In the genomic region with DNA sequence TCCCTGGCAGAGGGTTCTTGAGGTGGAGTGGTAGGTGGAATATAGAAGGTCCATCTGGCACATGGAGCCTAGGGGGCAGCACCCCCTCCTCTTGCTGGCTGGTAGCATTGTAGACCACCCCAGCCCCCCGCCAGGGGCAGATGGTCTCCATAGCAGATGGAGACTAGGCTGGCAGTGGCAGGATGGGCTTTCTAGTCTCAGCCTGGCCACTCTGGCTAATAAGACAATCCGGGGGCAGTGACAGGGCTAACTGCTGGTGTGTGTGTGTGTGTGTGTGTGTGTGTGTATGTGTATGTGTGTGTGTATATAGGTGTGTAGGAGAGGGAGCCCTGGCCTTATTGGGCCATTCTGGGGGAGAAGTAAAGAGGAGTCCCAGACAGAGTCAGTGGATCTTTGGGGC, we compare ENCODE assay signal across 11 cellular contexts. TPM values are rescaled to one million over a fixed set of nuclear protein-coding genes. Genes with fewer than 3 reads are reported as not detected.
A peak's percentile ranks its signal among the peaks of the same experiment; 100 is the strongest.
DNase-seq lines count a peak whose midpoint lies in the region; ATAC-seq and TF ChIP-seq lines count a peak whose summit lies in the region.
"Had no signal": no experiment of that assay in that cellular context is flagged by ENCODE, and none has a peak within 500 bp of the region (broad histone marks: within the 10 kb centered on the region; RNA-seq: fewer than 3 reads in every experiment).

No MANE protein-coding gene starts in this region.

- peak; percentile 51 for DNase-seq in NCI-H2227 (lab: John Stamatoyannopoulos, UW; ENCODE audit: unreplicated experiment)
- DNase-seq in NCI-H2227 treated with DMSO at 0.1 percent for 48 hours (lab: John Stamatoyannopoulos, UW), result no peak
- DNase-seq in HT1080 (ENCODE audit: low read depth), result peak; percentile 20
- no peak for DNase-seq in activated naive CD8-positive, alpha-beta T cell treated with anti-CD3 and anti-CD28 coated beads, Interleukin-2, amount 50 U/mL, for 24 hours
- DNase-seq in neural crest cell (ENCODE audit: low read depth, low spot score), result no peak
- DNase-seq in HuH-7 (ENCODE audit: low spot score), result no peak
- no peak for DNase-seq in NCI-H526 treated with DMSO at 0.1 percent for 48 hours (lab: John Stamatoyannopoulos, UW)
- DNase-seq in foreskin melanocyte, result no peak
- DNase-seq: naive thymus-derived CD8-positive, alpha-beta T cell; SIG-M5 had no signal

- H3K36me3 Mint-ChIP-seq in activated naive CD8-positive, alpha-beta T cell treated with anti-CD3 and anti-CD28 coated beads, Interleukin-2, amount 50 U/mL, for 24 hours (ENCODE audit: low read depth), result peaks cover 13% of the 10 kb centered on the region
- H3K36me3 Mint-ChIP-seq in neural crest cell (ENCODE audit: low read depth), result no peaks in the 10 kb centered on the region

- no peak for ATAC-seq in activated naive CD8-positive, alpha-beta T cell treated with anti-CD3 and anti-CD28 coated beads, Interleukin-2, amount 50 U/mL, for 24 hours

- peak overlapping the region; percentile 41 for H3K4me3 Mint-ChIP-seq in activated naive CD8-positive, alpha-beta T cell treated with anti-CD3 and anti-CD28 coated beads, Interleukin-2, amount 50 U/mL, for 24 hours
- H3K4me3 Mint-ChIP-seq in neural crest cell, result peak overlapping the region; percentile 78
- H3K4me3 Mint-ChIP-seq: naive thymus-derived CD8-positive, alpha-beta T cell had no signal

- H3K4me1 Mint-ChIP-seq in activated naive CD8-positive, alpha-beta T cell treated with anti-CD3 and anti-CD28 coated beads, Interleukin-2, amount 50 U/mL, for 24 hours, result peaks cover 63% of the 10 kb centered on the region
- peaks cover 31% of the 10 kb centered on the region for H3K4me1 Mint-ChIP-seq in neural crest cell

- TF ChIP-seq CTCF in neural crest cell (conservative IDR thresholded peaks at IDR 0.05), result no peak

- H3K27me3 Mint-ChIP-seq in activated naive CD8-positive, alpha-beta T cell treated with anti-CD3 and anti-CD28 coated beads, Interleukin-2, amount 50 U/mL, for 24 hours, result peaks cover 1% of the 10 kb centered on the region
- H3K27me3 Mint-ChIP-seq in neural crest cell (ENCODE audit: low read depth), result peaks cover 3% of the 10 kb centered on the region

- peak overlapping the region; percentile 88 for H3K27ac Mint-ChIP-seq in activated naive CD8-positive, alpha-beta T cell treated with anti-CD3 and anti-CD28 coated beads, Interleukin-2, amount 50 U/mL, for 24 hours
- no peak overlapping the region for H3K27ac Mint-ChIP-seq in neural crest cell (ENCODE audit: unreplicated experiment)

- no peaks in the 10 kb centered on the region for H3K9me3 Mint-ChIP-seq in activated naive CD8-positive, alpha-beta T cell treated with anti-CD3 and anti-CD28 coated beads, Interleukin-2, amount 50 U/mL, for 24 hours
- no peaks in the 10 kb centered on the region for H3K9me3 Mint-ChIP-seq in neural crest cell
- H3K9me3 Mint-ChIP-seq: naive thymus-derived CD8-positive, alpha-beta T cell had no signal

RNA-seq across cellular contexts. Expression of a gene that starts 16.1 kb away (rescaled TPM):
- 105 and 115 TPM in 2 replicates for total RNA-seq in HT1080 (2014; rRNA removed; shearing (Covaris generic))
- polyA plus RNA-seq in HT1080 (2015; cell fraction: cytosol; rRNA removed), result 98.1 and 129 TPM in 2 replicates
- 90.3 and 94.5 TPM in 2 replicates for polyA plus RNA-seq in HT1080 (2015; cell fraction: nucleus; rRNA removed)
- 41.2 and 44.5 TPM in 2 replicates for total RNA-seq in neural crest cell

RNA-seq across cellular contexts. Expression of a gene that starts 17.9 kb away (rescaled TPM):
- not detected in 2 replicates for total RNA-seq in HT1080 (2014; rRNA removed; shearing (Covaris generic))
- polyA plus RNA-seq in HT1080 (2015; cell fraction: cytosol; rRNA removed), result 0.17 TPM in 2 replicates
- 0.20 TPM in 1 of 2 replicates, not detected in the other for polyA plus RNA-seq in HT1080 (2015; cell fraction: nucleus; rRNA removed)
- total RNA-seq in neural crest cell, result 10.7 and 12.1 TPM in 2 replicates
- polyA plus RNA-seq: A549 had no signal

RNA-seq across cellular contexts. Expression of a gene that starts 23.4 kb away (rescaled TPM):
- total RNA-seq in HT1080 (2014; rRNA removed; shearing (Covaris generic)), result 21.6 and 36.0 TPM in 2 replicates
- polyA plus RNA-seq in HT1080 (2015; cell fraction: cytosol; rRNA removed), result 53.1 and 54.8 TPM in 2 replicates
- 32.9 and 35.2 TPM in 2 replicates for polyA plus RNA-seq in HT1080 (2015; cell fraction: nucleus; rRNA removed)
- total RNA-seq in neural crest cell, result 21.2 and 22.4 TPM in 2 replicates

RNA-seq across cellular contexts. Expression of a gene that starts 38.8 kb away (rescaled TPM):
- 139 and 142 TPM in 2 replicates for total RNA-seq in HT1080 (2014; rRNA removed; shearing (Covaris generic))
- polyA plus RNA-seq in HT1080 (2015; cell fraction: cytosol; rRNA removed), result 74.5 and 81.6 TPM in 2 replicates
- 121 and 129 TPM in 2 replicates for polyA plus RNA-seq in HT1080 (2015; cell fraction: nucleus; rRNA removed)
- 113 and 119 TPM in 2 replicates for total RNA-seq in neural crest cell

Comparison
In these comparisons a context has a peak if more than half of its experiments do, and no peak if none do; other contexts are left out.
1. DNase-seq: peak in NCI-H2227 (single experiment) and HT1080 (single experiment); none in NCI-H2227 treated with DMSO at 0.1 percent for 48 hours (single experiment), activated naive CD8-positive, alpha-beta T cell treated with anti-CD3 and anti-CD28 coated beads, Interleukin-2, amount 50 U/mL, for 24 hours (single experiment), neural crest cell (single experiment), HuH-7 (single experiment), NCI-H526 treated with DMSO at 0.1 percent for 48 hours (single experiment) and foreskin melanocyte (single experiment).
2. RNA of a gene that starts 17.9 kb away (total RNA-seq): 10.7 to 12.1 TPM in neural crest cell; not detected in HT1080; every median in the first group is over 10 times any median in the second.